8 cellular contexts compared by ENCODE assay signal in genomic region chr1:185170291-185170848, GRCh38. TPM values are rescaled to one million over a fixed set of nuclear protein-coding genes. Genes with fewer than 3 reads are reported as not detected.
DNase-seq lines count a peak whose midpoint lies in the region; ATAC-seq and TF ChIP-seq lines count a peak whose summit lies in the region.

No MANE protein-coding gene starts in this region.

- ATAC-seq in GM19025 (IDR thresholded peaks at IDR 0.05; ENCODE audit: low read depth, unreplicated experiment) (peak; percentile 93), HG03066 (IDR thresholded peaks at IDR 0.05; ENCODE audit: low read depth, unreplicated experiment) (peak; percentile 89), left lung (peak; percentile 88)

- peak overlapping the region in 2 of 7 donors; percentile 44 to 60 for H3K4me3 Mint-ChIP-seq in CD8-positive, alpha-beta memory T cell
- no peak overlapping the region for H3K4me3 Mint-ChIP-seq in T-helper 2 cell treated with Interferon-gamma antibody and Interleukin-4, amounts not matched to agents 5 μg/mL and 100 μg/mL, for 36 hours

- POLR2A ChIA-PET in CD8-positive, alpha-beta memory T cell (lab: Charles Lee) = interaction anchor here (0.6 kb wide), 1 partner anchor 12 kb away, joined by 4 read pairs; no protein-coding TSS in a partner anchor

- intact Hi-C loops in left lung (cut with DNase I) = no loop called here

- no peaks in the 10 kb centered on the region for H3K27me3 ChIP-seq in CD8-positive, alpha-beta memory T cell (ENCODE audit: insufficient read depth, low read length, poor library complexity, severe bottlenecking)
- H3K27me3 ChIP-seq in left lung = no peaks in the 10 kb centered on the region

- no peak overlapping the region for H3K4me3 ChIP-seq in CD8-positive, alpha-beta memory T cell (ENCODE audit: low read length)
- H3K4me3 ChIP-seq in left lung = no peak overlapping the region

- H3K4me1 Mint-ChIP-seq in CD8-positive, alpha-beta memory T cell = peaks cover 4 to 5% (median 4%) of the 10 kb centered on the region in 3 donors
- peaks cover 15% of the 10 kb centered on the region for H3K4me1 Mint-ChIP-seq in T-helper 2 cell treated with Interferon-gamma antibody and Interleukin-4, amounts not matched to agents 5 μg/mL and 100 μg/mL, for 36 hours (ENCODE audit: low read depth)

- no peaks in the 10 kb centered on the region for H3K9me3 ChIP-seq in CD8-positive, alpha-beta memory T cell (ENCODE audit: low read length)
- H3K9me3 ChIP-seq in left lung = no peaks in the 10 kb centered on the region

- peak in 3 of 5 donors; percentile 47 to 69 (median 52) for DNase-seq in CD8-positive, alpha-beta memory T cell
- DNase-seq in NCI-H1930 (lab: John Stamatoyannopoulos, UW) (peak; percentile 50 to 60), dedifferentiated amniotic fluid mesenchymal stem cell (ENCODE audit: extremely low spot score) (peak; percentile 39), left lung (no peak), superior temporal gyrus (ENCODE audit: extremely low spot score) (peak; percentile 81)
- DNase-seq in T-helper 2 cell treated with Interferon-gamma antibody and Interleukin-4, amounts not matched to agents 5 μg/mL and 100 μg/mL, for 36 hours (ENCODE audit: low spot score) = peak; percentile 36

- H3K27me3 Mint-ChIP-seq in CD8-positive, alpha-beta memory T cell = no peaks in the 10 kb centered on the region
- H3K27me3 Mint-ChIP-seq in T-helper 2 cell treated with Interferon-gamma antibody and Interleukin-4, amounts not matched to agents 5 μg/mL and 100 μg/mL, for 36 hours (ENCODE audit: low read depth) = no peaks in the 10 kb centered on the region

- H3K36me3 ChIP-seq in CD8-positive, alpha-beta memory T cell (ENCODE audit: insufficient read depth, low read length) = no peaks in the 10 kb centered on the region
- H3K36me3 ChIP-seq in left lung = peaks cover 0 to 25% of the 10 kb centered on the region in 2 donors

- H3K9me3 Mint-ChIP-seq in CD8-positive, alpha-beta memory T cell = no peaks in the 10 kb centered on the region
- H3K9me3 Mint-ChIP-seq in T-helper 2 cell treated with Interferon-gamma antibody and Interleukin-4, amounts not matched to agents 5 μg/mL and 100 μg/mL, for 36 hours = no peaks in the 10 kb centered on the region

- no peak overlapping the region for H3K27ac ChIP-seq in CD8-positive, alpha-beta memory T cell (ENCODE audit: low read depth, low read length)
- no peak overlapping the region for H3K27ac ChIP-seq in left lung

- no peaks in the 10 kb centered on the region for H3K4me1 ChIP-seq in CD8-positive, alpha-beta memory T cell (ENCODE audit: insufficient read depth, low read length)
- no peaks in the 10 kb centered on the region for H3K4me1 ChIP-seq in left lung

- CTCF ChIA-PET in CD8-positive, alpha-beta memory T cell (lab: Charles Lee) = interaction anchor here (0.9 to 3.6 kb wide), 17 partner anchors 9 to 510 kb away, joined by 3 to 17 read pairs (median 4); partner anchors contain the start of genes SWT1 and TRMT1L

- H3K27ac Mint-ChIP-seq in CD8-positive, alpha-beta memory T cell = peak overlapping the region in 5 of 8 donors; percentile 30 to 91 (median 51)
- no peak overlapping the region for H3K27ac Mint-ChIP-seq in T-helper 2 cell treated with Interferon-gamma antibody and Interleukin-4, amounts not matched to agents 5 μg/mL and 100 μg/mL, for 36 hours

- peaks cover 10 to 35% (median 17%) of the 10 kb centered on the region in 3 donors for H3K36me3 Mint-ChIP-seq in CD8-positive, alpha-beta memory T cell
- H3K36me3 Mint-ChIP-seq in T-helper 2 cell treated with Interferon-gamma antibody and Interleukin-4, amounts not matched to agents 5 μg/mL and 100 μg/mL, for 36 hours (ENCODE audit: low read depth) = no peaks in the 10 kb centered on the region

- peak; percentile 18 to 58 for TF ChIP-seq CTCF in left lung (IDR thresholded peaks at IDR 0.05)

RNA-seq across cellular contexts. Expression of gene SWT1, which starts 13.4 kb away (rescaled TPM):
- total RNA-seq in CD8-positive, alpha-beta memory T cell = 1 to 10 TPM; 2.3 to 2.7 TPM
- 2.7 TPM for polyA plus RNA-seq in CD8-positive, alpha-beta memory T cell
- 1 to 10 TPM; 6.5 to 7.1 TPM for total RNA-seq in left lung

RNA-seq across cellular contexts. Expression of gene TRMT1L, which starts 13.6 kb away (rescaled TPM):
- 10 to 100 TPM; 23.2 to 25.5 TPM for total RNA-seq in CD8-positive, alpha-beta memory T cell
- 15.3 TPM for polyA plus RNA-seq in CD8-positive, alpha-beta memory T cell
- total RNA-seq in left lung = 10 to 100 TPM; 17.0 to 23.9 TPM

Comparison
In these comparisons a context has a peak if more than half of its experiments do, and no peak if none do; other contexts are left out.
1. DNase-seq: peak in CD8-positive, alpha-beta memory T cell (3 of 5), NCI-H1930 (2 of 2), T-helper 2 cell treated with Interferon-gamma antibody and Interleukin-4, amounts not matched to agents 5 μg/mL and 100 μg/mL, for 36 hours (single experiment), dedifferentiated amniotic fluid mesenchymal stem cell (single experiment) and superior temporal gyrus (single experiment); none in left lung (0 of 2).
2. Peak in every context shown above with its lines, with median percentiles within 50 percentile points of each other: ATAC-seq.